ENCODE assay signal across 19 cellular contexts in the genomic region with DNA sequence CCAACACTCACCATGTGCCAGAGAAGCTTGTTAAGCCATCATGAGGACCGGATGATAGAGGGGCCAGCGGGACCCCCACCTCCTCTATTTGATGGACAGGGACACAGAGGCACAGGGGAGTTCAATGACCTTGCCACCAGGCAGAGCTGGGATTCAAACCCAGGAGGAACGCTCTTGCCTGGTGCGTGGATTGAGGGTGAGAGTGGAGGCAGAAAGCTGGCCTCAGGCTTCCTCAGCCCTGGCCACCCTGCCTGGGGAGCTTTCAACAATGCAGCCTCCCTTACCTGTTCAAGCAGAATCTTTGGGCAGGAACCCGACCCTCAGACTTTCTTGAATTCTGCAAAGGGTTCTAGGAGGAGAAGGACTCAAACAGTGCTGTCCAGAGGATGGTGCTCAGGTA. TPM values are rescaled to one million over a fixed set of nuclear protein-coding genes. Genes with fewer than 3 reads are reported as not detected.
A peak's percentile ranks its signal among the peaks of the same experiment; 100 is the strongest.
DNase-seq lines count a peak whose midpoint lies in the region; ATAC-seq and TF ChIP-seq lines count a peak whose summit lies in the region.
"Had no signal": no experiment of that assay in that cellular context is flagged by ENCODE, and none has a peak within 500 bp of the region (broad histone marks: within the 10 kb centered on the region; RNA-seq: fewer than 3 reads in every experiment).

No MANE protein-coding gene starts in this region.

- H3K9me3 ChIP-seq in esophagus (ENCODE audit: control insufficient read depth in 2 of 2, insufficient read depth in 1 of 2, low read depth in 1 of 2, low read length in 1 of 2) (peaks cover 0 to 2% of the 10 kb centered on the region in 2 donors), neural progenitor cell (ENCODE audit: low read depth) (peaks cover 14% of the 10 kb centered on the region), testis (no peaks in the 10 kb centered on the region)
- H3K9me3 ChIP-seq: BLaER1, Caco-2 had no signal

- no peaks in the 10 kb centered on the region for H3K36me3 ChIP-seq in esophagus (ENCODE audit: control insufficient read depth in 2 of 2, insufficient read depth in 2 of 2, low read length in 1 of 2)
- no peaks in the 10 kb centered on the region for H3K36me3 ChIP-seq in neural progenitor cell
- no peaks in the 10 kb centered on the region for H3K36me3 ChIP-seq in testis (ENCODE audit: low read depth, missing control alignments)
- H3K36me3 ChIP-seq: BLaER1 had no signal

- TF ChIP-seq POLR2A in testis (IDR thresholded peaks at IDR 0.05): no peak

- no peak overlapping the region for H3K4me2 ChIP-seq in neural progenitor cell
- H3K4me2 ChIP-seq: BLaER1 had no signal

- H3K4me3 Mint-ChIP-seq in neural progenitor cell: no peak overlapping the region
- H3K4me3 Mint-ChIP-seq: B cell; CD4-positive, CD25-positive, alpha-beta regulatory T cell; CD8-positive, alpha-beta T cell; HFFc6 had no signal

- DNase-seq in epithelial cell of prostate (ENCODE audit: low read depth, low spot score): no peak
- DNase-seq in neural progenitor cell (ENCODE audit: low spot score): no peak
- peak; percentile 0 for DNase-seq in testis
- no peak for DNase-seq in DMS 273 (lab: John Stamatoyannopoulos, UW; ENCODE audit: unreplicated experiment)
- DNase-seq in Ammon's horn (ENCODE audit: low spot score): no peak
- DNase-seq: GDM1 had no signal

- intact Hi-C loops in testis (cut with DNase I; ENCODE audit: low total_unique reads): no loop called here

- no peaks in the 10 kb centered on the region for H3K9me3 Mint-ChIP-seq in neural progenitor cell
- H3K9me3 Mint-ChIP-seq: CD8-positive, alpha-beta T cell; HFFc6 had no signal

- H3K27me3 Mint-ChIP-seq in neural progenitor cell (ENCODE audit: insufficient read depth, low read depth): peaks cover 8% of the 10 kb centered on the region

- H3K4me3 ChIP-seq in esophagus (ENCODE audit: low read depth in 1 of 2, low read length in 2 of 2): no peak overlapping the region
- no peak overlapping the region for H3K4me3 ChIP-seq in neural progenitor cell
- no peak overlapping the region for H3K4me3 ChIP-seq in testis
- H3K4me3 ChIP-seq: BLaER1, GM12878 had no signal

- no peaks in the 10 kb centered on the region for H3K27me3 ChIP-seq in esophagus (ENCODE audit: control insufficient read depth in 1 of 2, insufficient read depth in 2 of 2, low read length in 2 of 2)
- H3K27me3 ChIP-seq in neural progenitor cell: no peaks in the 10 kb centered on the region
- no peaks in the 10 kb centered on the region for H3K27me3 ChIP-seq in testis

- peak overlapping the region; percentile 68 for H3K27ac ChIP-seq in epithelial cell of prostate
- H3K27ac ChIP-seq in esophagus (ENCODE audit: low read depth in 2 of 2, low read length in 1 of 2): peak overlapping the region; percentile 87 to 94
- no peak overlapping the region for H3K27ac ChIP-seq in neural progenitor cell
- no peak overlapping the region for H3K27ac ChIP-seq in testis
- H3K27ac ChIP-seq: BLaER1, C4-2B had no signal

- peaks cover 21% of the 10 kb centered on the region for H3K4me1 Mint-ChIP-seq in neural progenitor cell
- H3K4me1 Mint-ChIP-seq: B cell; CD4-positive, CD25-positive, alpha-beta regulatory T cell had no signal

- H3K27ac Mint-ChIP-seq in neural progenitor cell: peak overlapping the region; percentile 85
- H3K27ac Mint-ChIP-seq: B cell; CD4-positive, CD25-positive, alpha-beta regulatory T cell; CD8-positive, alpha-beta T cell; HFFc6 had no signal

- no peak for TF ChIP-seq CTCF in neural progenitor cell (IDR thresholded peaks at IDR 0.05)
- no peak for TF ChIP-seq CTCF in testis (IDR thresholded peaks at IDR 0.05)

- no peak overlapping the region for H2AFZ ChIP-seq in neural progenitor cell (replicated peaks)

- no peaks in the 10 kb centered on the region for H4K20me1 ChIP-seq in neural progenitor cell (ENCODE audit: low read depth)

- H3K9ac ChIP-seq in neural progenitor cell: no peak overlapping the region
- H3K9ac ChIP-seq: BLaER1 had no signal

- WGBS in esophagus, 2 donors: 75 to 78% methylated on average over 5 of the region's 5 CpGs
- WGBS in testis, 2 donors: 91 to 92% methylated on average over 5 of the region's 5 CpGs

- no peaks in the 10 kb centered on the region for H3F3A ChIP-seq in neural progenitor cell (ENCODE audit: low read depth)

- no peaks in the 10 kb centered on the region for H3K36me3 Mint-ChIP-seq in neural progenitor cell
- H3K36me3 Mint-ChIP-seq: CD4-positive, CD25-positive, alpha-beta regulatory T cell; CD8-positive, alpha-beta T cell had no signal

- no peaks in the 10 kb centered on the region for H3K79me2 ChIP-seq in neural progenitor cell (ENCODE audit: low read depth)

- ATAC-seq in GM21390 (IDR thresholded peaks at IDR 0.05; ENCODE audit: unreplicated experiment): no peak
- ATAC-seq: CD8-positive, alpha-beta T cell had no signal

- H3K4me1 ChIP-seq in esophagus (ENCODE audit: control insufficient read depth in 2 of 2, insufficient read depth in 2 of 2, low read length in 1 of 2) (peaks cover 0 to 6% of the 10 kb centered on the region in 2 donors), neural progenitor cell (no peaks in the 10 kb centered on the region), testis (no peaks in the 10 kb centered on the region)
- H3K4me1 ChIP-seq: Caco-2 had no signal

RNA-seq across cellular contexts. Expression of a gene that starts 39.9 kb away (rescaled TPM):
- polyA plus RNA-seq in esophagus (1,000 to 10,000 TPM; 1,481 to 3,581 TPM), testis (ENCODE audit: insufficient read depth, low read depth, low replicate concordance) (1.3 TPM)
- total RNA-seq in neural progenitor cell (ENCODE audit: low replicate concordance) (not detected in 2 replicates), testis (under 1 TPM; 0.62 to 0.79 TPM)
- total RNA-seq: A172, A673, Caco-2, H1, HFFc6 had no signal
- polyA plus RNA-seq: H1 had no signal

Comparison
In these comparisons a context has a peak if more than half of its experiments do, and no peak if none do; other contexts are left out.
1. H3K27ac ChIP-seq: peak in epithelial cell of prostate (single experiment) and esophagus (2 of 2); none in neural progenitor cell (single experiment) and testis (0 of 2).